Comparison of ENCODE assay signal across 15 cellular contexts in the genomic region with DNA sequence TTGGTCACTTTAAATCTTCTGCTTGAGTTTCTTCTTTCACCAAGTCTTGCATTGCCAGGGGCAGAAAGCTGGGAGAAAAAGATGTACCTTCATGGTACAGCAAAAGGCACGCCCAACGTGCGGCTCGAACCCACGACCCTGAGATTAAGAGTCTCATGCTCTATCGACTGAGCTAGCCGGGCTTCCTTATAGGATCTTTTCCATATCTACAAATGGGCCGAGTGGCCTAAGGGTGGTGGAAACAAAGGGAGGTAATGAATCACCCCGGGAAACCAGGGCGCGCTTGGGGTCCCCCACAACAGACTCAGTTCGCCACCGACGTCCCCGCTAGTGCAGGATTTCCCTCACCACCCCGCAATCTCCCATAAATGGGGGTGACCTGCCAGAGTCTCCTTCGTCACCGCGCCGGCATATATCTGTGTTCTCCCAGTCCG. TPM values are rescaled to one million over a fixed set of nuclear protein-coding genes. Genes with fewer than 3 reads are reported as not detected.
DNase-seq lines count a peak whose midpoint lies in the region; ATAC-seq and TF ChIP-seq lines count a peak whose summit lies in the region.
"Had no signal": no experiment of that assay in that cellular context is flagged by ENCODE, and none has a peak within 500 bp of the region (broad histone marks: within the 10 kb centered on the region; RNA-seq: fewer than 3 reads in every experiment).

No MANE protein-coding gene starts in this region.

- CTCF ChIA-PET in activated CD8-positive, alpha-beta memory T cell treated with anti-CD3 and anti-CD28 coated beads, Interleukin-2, amount 10 ng/mL, durations not matched to agents 7 days and 5 days (lab: Charles Lee), result no interaction called here

- peaks cover 6% of the 10 kb centered on the region for H3K9me3 Mint-ChIP-seq in activated naive CD8-positive, alpha-beta T cell treated with anti-CD3 and anti-CD28 coated beads for 36 hours
- H3K9me3 Mint-ChIP-seq in activated CD8-positive, alpha-beta memory T cell treated with anti-CD3 and anti-CD28 coated beads, Interleukin-2, amount 10 ng/mL, durations not matched to agents 7 days and 5 days (ENCODE audit: low read depth), result peaks cover 2% of the 10 kb centered on the region

- H3K4me3 Mint-ChIP-seq in activated naive CD8-positive, alpha-beta T cell treated with anti-CD3 and anti-CD28 coated beads for 36 hours, result no peak overlapping the region
- H3K4me3 Mint-ChIP-seq in activated CD8-positive, alpha-beta memory T cell treated with anti-CD3 and anti-CD28 coated beads, Interleukin-2, amount 10 ng/mL, durations not matched to agents 7 days and 5 days, result no peak overlapping the region

- H3K27ac Mint-ChIP-seq in activated naive CD8-positive, alpha-beta T cell treated with anti-CD3 and anti-CD28 coated beads for 36 hours, result no peak overlapping the region
- H3K27ac Mint-ChIP-seq in activated CD8-positive, alpha-beta memory T cell treated with anti-CD3 and anti-CD28 coated beads, Interleukin-2, amount 10 ng/mL, durations not matched to agents 7 days and 5 days, result no peak overlapping the region
- H3K27ac Mint-ChIP-seq: naive thymus-derived CD8-positive, alpha-beta T cell had no signal

- peak; percentile 50 for DNase-seq in DMS 273 treated with DMSO at 0.1 percent for 48 hours (lab: John Stamatoyannopoulos, UW)
- peak; percentile 41 for DNase-seq in GM12865 (ENCODE audit: low read depth)
- peak; percentile 31 for DNase-seq in activated naive CD8-positive, alpha-beta T cell treated with anti-CD3 and anti-CD28 coated beads for 36 hours
- DNase-seq in C1 segment of cervical spinal cord (lab: John Stamatoyannopoulos, UW), result no peak
- no peak for DNase-seq in activated CD8-positive, alpha-beta memory T cell treated with anti-CD3 and anti-CD28 coated beads, Interleukin-2, amount 10 ng/mL, durations not matched to agents 7 days and 5 days
- no peak for DNase-seq in vagina (ENCODE audit: extremely low spot score in 2 of 2)
- DNase-seq: CD4-positive, alpha-beta memory T cell; left ventricle myocardium inferior; naive thymus-derived CD8-positive, alpha-beta T cell; NCI-H2107 had no signal

- no peak for TF ChIP-seq POLR2A in vagina (IDR thresholded peaks at IDR 0.05)

- H3K36me3 ChIP-seq in vagina, result no peaks in the 10 kb centered on the region
- H3K36me3 ChIP-seq: left ventricle myocardium inferior, right atrium auricular region had no signal

- H3K36me3 Mint-ChIP-seq in activated naive CD8-positive, alpha-beta T cell treated with anti-CD3 and anti-CD28 coated beads for 36 hours, result peaks cover 6% of the 10 kb centered on the region
- H3K36me3 Mint-ChIP-seq in activated CD8-positive, alpha-beta memory T cell treated with anti-CD3 and anti-CD28 coated beads, Interleukin-2, amount 10 ng/mL, durations not matched to agents 7 days and 5 days, result peaks cover 5% of the 10 kb centered on the region
- H3K36me3 Mint-ChIP-seq: CD4-positive, alpha-beta memory T cell had no signal

- ATAC-seq in activated CD8-positive, alpha-beta memory T cell treated with anti-CD3 and anti-CD28 coated beads, Interleukin-2, amount 10 ng/mL, durations not matched to agents 7 days and 5 days, result no peak
- ATAC-seq: naive thymus-derived CD8-positive, alpha-beta T cell had no signal

- H3K27me3 ChIP-seq in vagina, result peaks cover 14% of the 10 kb centered on the region

- no peak overlapping the region for H3K27ac ChIP-seq in vagina
- H3K27ac ChIP-seq: left ventricle myocardium inferior, right atrium auricular region, SK-N-MC had no signal

- intact Hi-C loops in vagina (cut with DNase I), result no loop called here

- H3K9me3 ChIP-seq in iPS-18c (ENCODE audit: control insufficient read depth, insufficient read depth, low read length) (no peaks in the 10 kb centered on the region), vagina (no peaks in the 10 kb centered on the region)
- H3K9me3 ChIP-seq: left ventricle myocardium inferior, right atrium auricular region had no signal

- TF ChIP-seq CTCF in GM12865 (IDR thresholded peaks at IDR 0.05; ENCODE audit: insufficient read depth, low read depth, low read length, missing control alignments) (no peak), vagina (IDR thresholded peaks at IDR 0.05) (no peak)

- no peak overlapping the region for H3K4me3 ChIP-seq in GM12865 (ENCODE audit: low read depth, low read length)
- H3K4me3 ChIP-seq in iPS-18c (ENCODE audit: insufficient read depth, low read depth, low read length), result peak overlapping the region; percentile 57
- H3K4me3 ChIP-seq in vagina, result no peak overlapping the region
- H3K4me3 ChIP-seq: left ventricle myocardium inferior, right atrium auricular region, SK-N-MC had no signal

- H3K27me3 Mint-ChIP-seq in activated naive CD8-positive, alpha-beta T cell treated with anti-CD3 and anti-CD28 coated beads for 36 hours, result peaks cover 90% of the 10 kb centered on the region
- peaks cover 88% of the 10 kb centered on the region for H3K27me3 Mint-ChIP-seq in activated CD8-positive, alpha-beta memory T cell treated with anti-CD3 and anti-CD28 coated beads, Interleukin-2, amount 10 ng/mL, durations not matched to agents 7 days and 5 days

- peaks cover 13% of the 10 kb centered on the region for H3K4me1 ChIP-seq in vagina

- peaks cover 20% of the 10 kb centered on the region for H3K4me1 Mint-ChIP-seq in activated naive CD8-positive, alpha-beta T cell treated with anti-CD3 and anti-CD28 coated beads for 36 hours
- H3K4me1 Mint-ChIP-seq in activated CD8-positive, alpha-beta memory T cell treated with anti-CD3 and anti-CD28 coated beads, Interleukin-2, amount 10 ng/mL, durations not matched to agents 7 days and 5 days, result peaks cover 23% of the 10 kb centered on the region

RNA-seq across cellular contexts. Expression of a gene that starts 7.5 kb away (rescaled TPM):
- not detected for total RNA-seq in activated naive CD8-positive, alpha-beta T cell treated with anti-CD3 and anti-CD28 coated beads for 36 hours
- not detected for total RNA-seq in activated CD8-positive, alpha-beta memory T cell treated with anti-CD3 and anti-CD28 coated beads, Interleukin-2, amount 10 ng/mL, durations not matched to agents 7 days and 5 days
- not detected for total RNA-seq in vagina
- total RNA-seq: left ventricle myocardium inferior; LHCN-M2; naive thymus-derived CD8-positive, alpha-beta T cell; right atrium auricular region; subcutaneous adipose tissue had no signal

RNA-seq across cellular contexts. Expression of a gene that starts 45.6 kb away (rescaled TPM):
- total RNA-seq in activated naive CD8-positive, alpha-beta T cell treated with anti-CD3 and anti-CD28 coated beads for 36 hours, result 1 to 10 TPM; 7.6 to 9.1 TPM
- total RNA-seq in activated CD8-positive, alpha-beta memory T cell treated with anti-CD3 and anti-CD28 coated beads, Interleukin-2, amount 10 ng/mL, durations not matched to agents 7 days and 5 days, result 10 to 100 TPM; 10.6 to 12.3 TPM
- total RNA-seq in vagina, result 7.6 TPM

RNA-seq across cellular contexts. Expression of a gene that starts 54.5 kb away (rescaled TPM):
- total RNA-seq in activated naive CD8-positive, alpha-beta T cell treated with anti-CD3 and anti-CD28 coated beads for 36 hours, result 10 to 100 TPM; 12.2 to 12.8 TPM
- 10 to 100 TPM; 12.3 to 12.9 TPM for total RNA-seq in activated CD8-positive, alpha-beta memory T cell treated with anti-CD3 and anti-CD28 coated beads, Interleukin-2, amount 10 ng/mL, durations not matched to agents 7 days and 5 days
- total RNA-seq in vagina, result 5.2 TPM

Comparison
In these comparisons a context has a peak if more than half of its experiments do, and no peak if none do; other contexts are left out.
1. DNase-seq: peak in DMS 273 treated with DMSO at 0.1 percent for 48 hours (single experiment), GM12865 (single experiment) and activated naive CD8-positive, alpha-beta T cell treated with anti-CD3 and anti-CD28 coated beads for 36 hours (single experiment); none in C1 segment of cervical spinal cord (0 of 14), activated CD8-positive, alpha-beta memory T cell treated with anti-CD3 and anti-CD28 coated beads, Interleukin-2, amount 10 ng/mL, durations not matched to agents 7 days and 5 days (single experiment) and vagina (0 of 2).